In genomic region chr2:200363279-200363678, GRCh38 we compare ENCODE assay signal across 20 cellular contexts.
"Had no signal": no experiment of that assay in that cellular context is flagged by ENCODE, and none has a peak within 500 bp of the region (broad histone marks: within the 10 kb centered on the region; RNA-seq: fewer than 3 reads in every experiment).

No MANE protein-coding gene starts in this region.

- H3K36me3 ChIP-seq: colonic mucosa, heart left ventricle, neutrophil, right lobe of liver, spleen, tibial artery had no signal

- H3K4me3 Mint-ChIP-seq: endodermal cell; naive thymus-derived CD4-positive, alpha-beta T cell; stimulated activated memory B cell treated with anti-CD40 and anti-IgM and Interleukin-4, amounts not matched to agents 10 μg/mL and 1 μg/mL and 100 μg/mL, for 72 hours; stimulated activated naive CD8-positive, alpha-beta T cell treated with anti-CD3 and anti-CD28 coated beads, Interleukin-15, Interleukin-2, amounts not matched to agents 100 ng/mL and 50 ng/mL, for 24 hours had no signal

- H3K36me3 Mint-ChIP-seq: stimulated activated memory B cell treated with anti-CD40 and anti-IgM and Interleukin-4, amounts not matched to agents 10 μg/mL and 1 μg/mL and 100 μg/mL, for 72 hours had no signal

- H3K4me3 ChIP-seq: colonic mucosa, heart left ventricle, right lobe of liver, spleen, tibial artery had no signal

- H3K9me3 Mint-ChIP-seq: endodermal cell; naive thymus-derived CD4-positive, alpha-beta T cell; stimulated activated memory B cell treated with anti-CD40 and anti-IgM and Interleukin-4, amounts not matched to agents 10 μg/mL and 1 μg/mL and 100 μg/mL, for 72 hours; stimulated activated naive CD8-positive, alpha-beta T cell treated with anti-CD3 and anti-CD28 coated beads, Interleukin-15, Interleukin-2, amounts not matched to agents 100 ng/mL and 50 ng/mL, for 24 hours had no signal

- DNase-seq: cerebellar nuclear complex; colonic mucosa; effector CD4-positive, alpha-beta T cell; endodermal cell; foreskin melanocyte; heart left ventricle; hippocampal formation; kidney glomerular epithelial cell; mesendoderm; naive thymus-derived CD4-positive, alpha-beta T cell; retina; right lobe of liver; spleen; stimulated activated CD4-positive, alpha-beta T cell treated with anti-CD3 and anti-CD28 coated beads, Interleukin-15, amount 100 ng/mL, for 24 hours; stimulated activated CD4-positive, alpha-beta T cell treated with anti-CD3 and anti-CD28 coated beads, Interleukin-1b, Interleukin-23, amount 100 ng/mL, for 48 hours; stimulated activated CD4-positive, alpha-beta T cell treated with anti-CD3 and anti-CD28 coated beads, Interleukin-4, amount 100 ng/mL, for 24 hours; tibial artery had no signal

- H3K27ac ChIP-seq: colonic mucosa, neutrophil, right lobe of liver, tibial artery had no signal

- H3K4me1 Mint-ChIP-seq: naive thymus-derived CD4-positive, alpha-beta T cell; stimulated activated memory B cell treated with anti-CD40 and anti-IgM and Interleukin-4, amounts not matched to agents 10 μg/mL and 1 μg/mL and 100 μg/mL, for 72 hours had no signal

- H3K27ac Mint-ChIP-seq: naive thymus-derived CD4-positive, alpha-beta T cell; stimulated activated memory B cell treated with anti-CD40 and anti-IgM and Interleukin-4, amounts not matched to agents 10 μg/mL and 1 μg/mL and 100 μg/mL, for 72 hours; stimulated activated naive CD8-positive, alpha-beta T cell treated with anti-CD3 and anti-CD28 coated beads, Interleukin-15, Interleukin-2, amounts not matched to agents 100 ng/mL and 50 ng/mL, for 24 hours had no signal

- H3K27me3 ChIP-seq: colonic mucosa, heart left ventricle, neutrophil, right lobe of liver, spleen, tibial artery had no signal

- H3K4me1 ChIP-seq: colonic mucosa had no signal

- H3K27me3 Mint-ChIP-seq: stimulated activated naive CD8-positive, alpha-beta T cell treated with anti-CD3 and anti-CD28 coated beads, Interleukin-15, Interleukin-2, amounts not matched to agents 100 ng/mL and 50 ng/mL, for 24 hours had no signal

- H3K9me3 ChIP-seq: colonic mucosa, heart left ventricle, neutrophil, right lobe of liver, spleen, tibial artery had no signal

- ATAC-seq: heart left ventricle; naive thymus-derived CD4-positive, alpha-beta T cell; right lobe of liver; stimulated activated memory B cell treated with anti-CD40 and anti-IgM and Interleukin-4, amounts not matched to agents 10 μg/mL and 1 μg/mL and 100 μg/mL, for 72 hours had no signal
